In genomic region chr2:237726401-237726830, GRCh38 we compare ENCODE assay signal across 10 cellular contexts.
DNase-seq lines count a peak whose midpoint lies in the region; ATAC-seq and TF ChIP-seq lines count a peak whose summit lies in the region.
"Had no signal": no experiment of that assay in that cellular context is flagged by ENCODE, and none has a peak within 500 bp of the region (broad histone marks: within the 10 kb centered on the region; RNA-seq: fewer than 3 reads in every experiment).

No MANE protein-coding gene starts in this region.

- intact Hi-C loops in activated T-helper 1 cell treated with anti-CD3 and anti-CD28 coated beads, Interleukin-12 subunit alpha, Interleukin-12 subunit beta, Interleukin-2, Interleukin-4 antibody, amounts not matched to agents 30 ng/mL and 10 ng/mL and 1 ng/mL, durations not matched to agents 14 hours and 24 hours and 36 hours (cut with micrococcal nuclease): no loop called here

- H3K9me3 ChIP-seq in RWPE2 (ENCODE audit: severe bottlenecking) (no peaks in the 10 kb centered on the region), skeletal muscle tissue (ENCODE audit: control insufficient read depth in 3 of 3, low read length in 3 of 3) (no peaks in the 10 kb centered on the region)
- H3K9me3 ChIP-seq: breast epithelium had no signal

- no peaks in the 10 kb centered on the region for H3K27me3 ChIP-seq in RWPE2 (ENCODE audit: insufficient read depth, poor library complexity, severe bottlenecking)
- no peaks in the 10 kb centered on the region for H3K27me3 ChIP-seq in skeletal muscle tissue (ENCODE audit: control insufficient read depth in 3 of 3, insufficient read depth in 3 of 3, low read length in 3 of 3)
- H3K27me3 ChIP-seq: breast epithelium had no signal

- peaks cover 14% of the 10 kb centered on the region for H3K9me3 Mint-ChIP-seq in glutamatergic neuron (ENCODE audit: unreplicated experiment)
- no peaks in the 10 kb centered on the region for H3K9me3 Mint-ChIP-seq in activated T-helper 1 cell treated with anti-CD3 and anti-CD28 coated beads, Interleukin-12 subunit alpha, Interleukin-12 subunit beta, Interleukin-2, Interleukin-4 antibody, amounts not matched to agents 30 ng/mL and 10 ng/mL and 1 ng/mL, durations not matched to agents 14 hours and 24 hours and 36 hours

- H3K4me3 Mint-ChIP-seq in glutamatergic neuron (ENCODE audit: unreplicated experiment): peak overlapping the region; percentile 58
- H3K4me3 Mint-ChIP-seq in activated T-helper 1 cell treated with anti-CD3 and anti-CD28 coated beads, Interleukin-12 subunit alpha, Interleukin-12 subunit beta, Interleukin-2, Interleukin-4 antibody, amounts not matched to agents 30 ng/mL and 10 ng/mL and 1 ng/mL, durations not matched to agents 14 hours and 24 hours and 36 hours: no peak overlapping the region

- ATAC-seq in RWPE2 (ENCODE audit: low read depth) (no peak), GM18868 (IDR thresholded peaks at IDR 0.05; ENCODE audit: unreplicated experiment) (no peak)

- peaks cover 75% of the 10 kb centered on the region for H3K4me1 Mint-ChIP-seq in glutamatergic neuron (ENCODE audit: low read depth, unreplicated experiment)
- H3K4me1 Mint-ChIP-seq in activated T-helper 1 cell treated with anti-CD3 and anti-CD28 coated beads, Interleukin-12 subunit alpha, Interleukin-12 subunit beta, Interleukin-2, Interleukin-4 antibody, amounts not matched to agents 30 ng/mL and 10 ng/mL and 1 ng/mL, durations not matched to agents 14 hours and 24 hours and 36 hours (ENCODE audit: low read depth): peaks cover 52% of the 10 kb centered on the region

- H3K4me1 ChIP-seq in RWPE2 (ENCODE audit: insufficient read depth, poor library complexity, severe bottlenecking) (peaks cover 51% of the 10 kb centered on the region), skeletal muscle tissue (ENCODE audit: control insufficient read depth in 3 of 3, insufficient read depth in 3 of 3, low read length in 3 of 3) (peaks cover 45 to 54% (median 49%) of the 10 kb centered on the region in 3 donors)

- peaks cover 4% of the 10 kb centered on the region for H3K36me3 Mint-ChIP-seq in glutamatergic neuron (ENCODE audit: unreplicated experiment)
- peaks cover 32% of the 10 kb centered on the region for H3K36me3 Mint-ChIP-seq in activated T-helper 1 cell treated with anti-CD3 and anti-CD28 coated beads, Interleukin-12 subunit alpha, Interleukin-12 subunit beta, Interleukin-2, Interleukin-4 antibody, amounts not matched to agents 30 ng/mL and 10 ng/mL and 1 ng/mL, durations not matched to agents 14 hours and 24 hours and 36 hours (ENCODE audit: low read depth)

- peak; percentile 89 for DNase-seq in LHCN-M2 (ENCODE audit: low read depth)
- no peak for DNase-seq in RWPE2 (ENCODE audit: low spot score)
- DNase-seq in glutamatergic neuron: no peak
- DNase-seq in AG08395 (ENCODE audit: low spot score): no peak
- DNase-seq in activated T-helper 1 cell treated with anti-CD3 and anti-CD28 coated beads, Interleukin-12 subunit alpha, Interleukin-12 subunit beta, Interleukin-2, Interleukin-4 antibody, amounts not matched to agents 30 ng/mL and 10 ng/mL and 1 ng/mL, durations not matched to agents 14 hours and 24 hours and 36 hours (ENCODE audit: low spot score): no peak
- no peak for DNase-seq in NK-92 (lab: John Stamatoyannopoulos, UW; ENCODE audit: unreplicated experiment)
- DNase-seq: stimulated activated CD4-positive, alpha-beta T cell treated with anti-CD3 and anti-CD28 coated beads, Interleukin-4, amount 100 ng/mL, for 24 hours had no signal

- TF ChIP-seq CTCF in RWPE2 (IDR thresholded peaks at IDR 0.05; ENCODE audit: poor library complexity, severe bottlenecking): no peak
- no peak for TF ChIP-seq CTCF in glutamatergic neuron (IDR thresholded peaks at IDR 0.05; ENCODE audit: partially characterized antibody, unreplicated experiment)

- H3K36me3 ChIP-seq in RWPE2 (ENCODE audit: low read depth) (peaks cover 57% of the 10 kb centered on the region), skeletal muscle tissue (ENCODE audit: control insufficient read depth in 3 of 3, insufficient read depth in 3 of 3, low read length in 3 of 3) (peaks cover 0 to 13% (median 10%) of the 10 kb centered on the region in 3 donors)
- H3K36me3 ChIP-seq: breast epithelium had no signal

- H3K27ac ChIP-seq in RWPE2 (ENCODE audit: poor library complexity, severe bottlenecking) (peak overlapping the region; percentile 40), skeletal muscle tissue (ENCODE audit: low read depth, low read length) (peak overlapping the region; percentile 5)

- no peak overlapping the region for H3K4me3 ChIP-seq in RWPE2 (ENCODE audit: severe bottlenecking)
- H3K4me3 ChIP-seq in skeletal muscle tissue (ENCODE audit: low read length in 3 of 3): peak overlapping the region in 1 of 3 donors; percentile 20
- H3K4me3 ChIP-seq: breast epithelium had no signal

- peak overlapping the region; percentile 88 for H3K27ac Mint-ChIP-seq in glutamatergic neuron (ENCODE audit: unreplicated experiment)
- no peak overlapping the region for H3K27ac Mint-ChIP-seq in activated T-helper 1 cell treated with anti-CD3 and anti-CD28 coated beads, Interleukin-12 subunit alpha, Interleukin-12 subunit beta, Interleukin-2, Interleukin-4 antibody, amounts not matched to agents 30 ng/mL and 10 ng/mL and 1 ng/mL, durations not matched to agents 14 hours and 24 hours and 36 hours

- peaks cover 12% of the 10 kb centered on the region for H3K27me3 Mint-ChIP-seq in glutamatergic neuron (ENCODE audit: unreplicated experiment)
- H3K27me3 Mint-ChIP-seq in activated T-helper 1 cell treated with anti-CD3 and anti-CD28 coated beads, Interleukin-12 subunit alpha, Interleukin-12 subunit beta, Interleukin-2, Interleukin-4 antibody, amounts not matched to agents 30 ng/mL and 10 ng/mL and 1 ng/mL, durations not matched to agents 14 hours and 24 hours and 36 hours (ENCODE audit: insufficient read depth): no peaks in the 10 kb centered on the region

- H3K9ac ChIP-seq in skeletal muscle tissue (ENCODE audit: low read depth in 1 of 3, low read length in 3 of 3): no peak overlapping the region
